Comparison of ENCODE assay signal across 9 cellular contexts in genomic region chr3:101851072-101851471, GRCh38. TPM values are rescaled to one million over a fixed set of nuclear protein-coding genes. Genes with fewer than 3 reads are reported as not detected.
DNase-seq lines count a peak whose midpoint lies in the region; ATAC-seq and TF ChIP-seq lines count a peak whose summit lies in the region.
"Had no signal": no experiment of that assay in that cellular context is flagged by ENCODE, and none has a peak within 500 bp of the region (broad histone marks: within the 10 kb centered on the region; RNA-seq: fewer than 3 reads in every experiment).

No MANE protein-coding gene starts in this region.

- H3K36me3 ChIP-seq in kidney epithelial cell (ENCODE audit: control insufficient read depth, insufficient read depth, low read length): peaks cover 6% of the 10 kb centered on the region
- H3K36me3 ChIP-seq in suprapubic skin: peaks cover 43% of the 10 kb centered on the region

- peak overlapping the region; percentile 97 for H3K4me3 Mint-ChIP-seq in activated CD4-positive, alpha-beta T cell treated with anti-CD3 and anti-CD28 coated beads, Interleukin-2, amount 10 ng/mL, durations not matched to agents 24 days and 14 days
- H3K4me3 Mint-ChIP-seq in activated naive CD8-positive, alpha-beta T cell treated with anti-CD3 and anti-CD28 coated beads, Interleukin-2, amount 10 ng/mL, durations not matched to agents 7 days and 5 days: peak overlapping the region; percentile 88

- H3K9me3 Mint-ChIP-seq in activated CD4-positive, alpha-beta T cell treated with anti-CD3 and anti-CD28 coated beads, Interleukin-2, amount 10 ng/mL, durations not matched to agents 24 days and 14 days: peaks cover 4% of the 10 kb centered on the region
- no peaks in the 10 kb centered on the region for H3K9me3 Mint-ChIP-seq in activated naive CD8-positive, alpha-beta T cell treated with anti-CD3 and anti-CD28 coated beads, Interleukin-2, amount 10 ng/mL, durations not matched to agents 7 days and 5 days

- H3K27me3 Mint-ChIP-seq in activated CD4-positive, alpha-beta T cell treated with anti-CD3 and anti-CD28 coated beads, Interleukin-2, amount 10 ng/mL, durations not matched to agents 24 days and 14 days: no peaks in the 10 kb centered on the region
- no peaks in the 10 kb centered on the region for H3K27me3 Mint-ChIP-seq in activated naive CD8-positive, alpha-beta T cell treated with anti-CD3 and anti-CD28 coated beads, Interleukin-2, amount 10 ng/mL, durations not matched to agents 7 days and 5 days

- peak overlapping the region; percentile 100 for H3K27ac Mint-ChIP-seq in activated CD4-positive, alpha-beta T cell treated with anti-CD3 and anti-CD28 coated beads, Interleukin-2, amount 10 ng/mL, durations not matched to agents 24 days and 14 days
- H3K27ac Mint-ChIP-seq in activated naive CD8-positive, alpha-beta T cell treated with anti-CD3 and anti-CD28 coated beads, Interleukin-2, amount 10 ng/mL, durations not matched to agents 7 days and 5 days: peak overlapping the region; percentile 94

- whole genome bisulfite sequencing in suprapubic skin: 6% methylated on average over 2 of the region's 2 CpGs

- TF ChIP-seq CTCF in kidney epithelial cell (IDR thresholded peaks at IDR 0.05; ENCODE audit: insufficient read depth, low read length, poor library complexity, severe bottlenecking): no peak
- no peak for TF ChIP-seq CTCF in suprapubic skin (IDR thresholded peaks at IDR 0.05)

- peak overlapping the region; percentile 96 for H3K4me3 ChIP-seq in kidney epithelial cell (ENCODE audit: low read depth, low read length)
- H3K4me3 ChIP-seq in suprapubic skin: peak overlapping the region; percentile 84

- no peak for ATAC-seq in activated naive CD8-positive, alpha-beta T cell treated with anti-CD3 and anti-CD28 coated beads, Interleukin-2, amount 10 ng/mL, durations not matched to agents 7 days and 5 days (ENCODE audit: low read depth)
- no peak for ATAC-seq in GM19452 (IDR thresholded peaks at IDR 0.05; ENCODE audit: unreplicated experiment)

- H3K36me3 Mint-ChIP-seq in activated CD4-positive, alpha-beta T cell treated with anti-CD3 and anti-CD28 coated beads, Interleukin-2, amount 10 ng/mL, durations not matched to agents 24 days and 14 days (ENCODE audit: low read depth): peaks cover 67% of the 10 kb centered on the region
- peaks cover 53% of the 10 kb centered on the region for H3K36me3 Mint-ChIP-seq in activated naive CD8-positive, alpha-beta T cell treated with anti-CD3 and anti-CD28 coated beads, Interleukin-2, amount 10 ng/mL, durations not matched to agents 7 days and 5 days

- DNase-seq in activated CD4-positive, alpha-beta T cell treated with anti-CD3 and anti-CD28 coated beads, Interleukin-2, amount 10 ng/mL, durations not matched to agents 24 days and 14 days: no peak
- DNase-seq in activated CD4-positive, alpha-beta T cell treated with anti-CD3 and anti-CD28 coated beads, Interleukin-2, amount 50 U/mL, for 1 hour: no peak
- DNase-seq in activated naive CD8-positive, alpha-beta T cell treated with anti-CD3 and anti-CD28 coated beads, Interleukin-2, amount 10 ng/mL, durations not matched to agents 7 days and 5 days: no peak
- no peak for DNase-seq in kidney epithelial cell (ENCODE audit: low read depth)
- DNase-seq in suprapubic skin (ENCODE audit: low spot score in 2 of 2): no peak
- no peak for DNase-seq in epidermal melanocyte (ENCODE audit: insufficient read length, low spot score)
- no peak for DNase-seq in HuH-7.5 (ENCODE audit: low spot score)
- DNase-seq: C1 segment of cervical spinal cord had no signal

- no peak for TF ChIP-seq EP300 in suprapubic skin (IDR thresholded peaks at IDR 0.05)

- peaks cover 60% of the 10 kb centered on the region for H3K4me1 ChIP-seq in suprapubic skin

- POLR2A ChIA-PET in activated naive CD8-positive, alpha-beta T cell treated with anti-CD3 and anti-CD28 coated beads, Interleukin-2, amount 10 ng/mL, durations not matched to agents 7 days and 5 days (lab: Charles Lee): interaction anchor here (0.5 to 2.0 kb wide), 9 partner anchors 10 to 329 kb away, joined by 3 to 16 read pairs (median 4); no protein-coding TSS in a partner anchor

- H3K4me1 Mint-ChIP-seq in activated CD4-positive, alpha-beta T cell treated with anti-CD3 and anti-CD28 coated beads, Interleukin-2, amount 10 ng/mL, durations not matched to agents 24 days and 14 days: peaks cover 61% of the 10 kb centered on the region
- peaks cover 46% of the 10 kb centered on the region for H3K4me1 Mint-ChIP-seq in activated naive CD8-positive, alpha-beta T cell treated with anti-CD3 and anti-CD28 coated beads, Interleukin-2, amount 10 ng/mL, durations not matched to agents 7 days and 5 days

- intact Hi-C loops in activated CD4-positive, alpha-beta T cell treated with anti-CD3 and anti-CD28 coated beads, Interleukin-2, amount 10 ng/mL, durations not matched to agents 24 days and 14 days (cut with micrococcal nuclease): loop anchor here (1.0 to 5.0 kb wide), 10 partner anchors 10 to 311 kb away; partner anchors contain the start of genes RPL24 and ZBTB11

- H3K9me3 ChIP-seq in suprapubic skin: no peaks in the 10 kb centered on the region

- no peak for TF ChIP-seq POLR2A in suprapubic skin (IDR thresholded peaks at IDR 0.05)

- peak overlapping the region; percentile 100 for H3K27ac ChIP-seq in suprapubic skin

- H3K27me3 ChIP-seq in kidney epithelial cell (ENCODE audit: control insufficient read depth, insufficient read depth, low read length) (no peaks in the 10 kb centered on the region), suprapubic skin (no peaks in the 10 kb centered on the region)

RNA-seq across cellular contexts. Expression of gene NFKBIZ, which starts 1.8 kb away (rescaled TPM):
- total RNA-seq in activated CD4-positive, alpha-beta T cell treated with anti-CD3 and anti-CD28 coated beads, Interleukin-2, amount 10 ng/mL, durations not matched to agents 24 days and 14 days: 57.2 and 59.2 TPM in 2 replicates
- 10 to 100 TPM; 72.5 to 76.3 TPM for total RNA-seq in activated naive CD8-positive, alpha-beta T cell treated with anti-CD3 and anti-CD28 coated beads, Interleukin-2, amount 10 ng/mL, durations not matched to agents 7 days and 5 days
- total RNA-seq in kidney epithelial cell (76.4 and 91.6 TPM in 2 replicates), suprapubic skin (100 to 1,000 TPM; 142 to 311 (median 159) TPM)
